Comparison of ENCODE assay signal across 1 cellular context in genomic region chr10:71247306-71247705, GRCh38.
TF ChIP-seq lines count a peak whose summit lies in the region.

No MANE protein-coding gene starts in this region.

TF ChIP-seq in K562, 482 proteins besides CTCF, POLR2A, EP300 and RAD21:
- TF ChIP-seq ZFP36 (IDR thresholded peaks at IDR 0.05; ENCODE audit: low read depth, low read length, partially characterized antibody) (peak; percentile 61), ZBTB1 (CRISPR knock-in tag; IDR thresholded peaks at IDR 0.05; ENCODE audit: borderline replicate concordance, low read depth) (no peak)
